Comparison of ENCODE assay signal across 1 cellular context in genomic region chr3:156831006-156831405, GRCh38.
TF ChIP-seq lines count a peak whose summit lies in the region.

No MANE protein-coding gene starts in this region.

TF ChIP-seq in GM23338, 12 proteins besides CTCF, POLR2A, EP300 and RAD21 (continued from another document):
- TF ChIP-seq ZNF462 (CRISPR knock-in tag; IDR thresholded peaks at IDR 0.05) (peak; percentile 26; the same call in 1 of the 2 replicates), REST (IDR thresholded peaks at IDR 0.05; ENCODE audit: unreplicated experiment) (no peak), NANOG (IDR thresholded peaks at IDR 0.05; ENCODE audit: borderline replicate concordance) (peak; percentile 76; the same call in 1 of the 2 replicates), POLR2AphosphoS5 (IDR thresholded peaks at IDR 0.05; ENCODE audit: low read depth) (no peak), EZH2phosphoT487 (IDR thresholded peaks at IDR 0.05; ENCODE audit: unreplicated experiment) (no peak), EZH2 (IDR thresholded peaks at IDR 0.05; ENCODE audit: low read depth, unreplicated experiment) (no peak)
